16 cellular contexts compared by ENCODE assay signal in genomic region chr1:206116191-206116872, GRCh38. TPM values are rescaled to one million over a fixed set of nuclear protein-coding genes. Genes with fewer than 3 reads are reported as not detected.
DNase-seq lines count a peak whose midpoint lies in the region; ATAC-seq and TF ChIP-seq lines count a peak whose summit lies in the region.
"Had no signal": no experiment of that assay in that cellular context is flagged by ENCODE, and none has a peak within 500 bp of the region (broad histone marks: within the 10 kb centered on the region; RNA-seq: fewer than 3 reads in every experiment).

No MANE protein-coding gene starts in this region.

- H2BK12ac ChIP-seq in trophoblast cell (ENCODE audit: low read length), result no peak overlapping the region

- H4K12ac ChIP-seq in trophoblast cell (ENCODE audit: low read depth, low read length), result no peak overlapping the region

- peaks cover 56% of the 10 kb centered on the region for H3K27me3 Mint-ChIP-seq in central memory CD8-positive, alpha-beta T cell
- peaks cover 38 to 74% (median 46%) of the 10 kb centered on the region in 5 donors for H3K27me3 Mint-ChIP-seq in naive thymus-derived CD4-positive, alpha-beta T cell

- H3K36me3 Mint-ChIP-seq in central memory CD8-positive, alpha-beta T cell (ENCODE audit: insufficient read depth), result no peaks in the 10 kb centered on the region
- peaks cover 0 to 4% (median 0%) of the 10 kb centered on the region in 5 donors for H3K36me3 Mint-ChIP-seq in naive thymus-derived CD4-positive, alpha-beta T cell

- H3K4me1 ChIP-seq in naive thymus-derived CD4-positive, alpha-beta T cell (ENCODE audit: control insufficient read depth in 2 of 2, insufficient read depth in 2 of 2, low read length in 2 of 2), result no peaks in the 10 kb centered on the region
- peaks cover 7% of the 10 kb centered on the region for H3K4me1 ChIP-seq in colonic mucosa
- H3K4me1 ChIP-seq in trophoblast cell (ENCODE audit: control insufficient read depth in 1 of 2, insufficient read depth in 2 of 2, low read length in 2 of 2), result peaks cover 5 to 9% of the 10 kb centered on the region in 2 experiments

- peaks cover 24% of the 10 kb centered on the region for H3K27me3 ChIP-seq in H7 (ENCODE audit: control insufficient read depth, insufficient read depth, low read length)
- no peaks in the 10 kb centered on the region for H3K27me3 ChIP-seq in naive thymus-derived CD4-positive, alpha-beta T cell (ENCODE audit: control insufficient read depth in 2 of 2, insufficient read depth in 2 of 2, low read length in 2 of 2)
- H3K27me3 ChIP-seq in colonic mucosa, result peaks cover 17% of the 10 kb centered on the region
- H3K27me3 ChIP-seq in trophoblast cell (ENCODE audit: insufficient read depth, low read length), result peaks cover 18% of the 10 kb centered on the region
- H3K27me3 ChIP-seq: breast epithelium, right lobe of liver, vagina had no signal

- DNase-seq in H7 (peak; percentile 60), NCI-H146 treated with DMSO at 0.1 percent for 48 hours (lab: John Stamatoyannopoulos, UW; ENCODE audit: unreplicated experiment) (peak; percentile 18), colonic mucosa (no peak), ureter (ENCODE audit: low spot score) (no peak), trophoblast cell (no peak)
- DNase-seq in central memory CD8-positive, alpha-beta T cell (ENCODE audit: low spot score in 2 of 2), result no peak
- no peak for DNase-seq in naive thymus-derived CD4-positive, alpha-beta T cell
- DNase-seq: gastrocnemius medialis, NCI-H1436 treated with DMSO at 0.1 percent for 48 hours, SIG-M5 had no signal

- POLR2A ChIA-PET in naive thymus-derived CD4-positive, alpha-beta T cell (lab: Charles Lee), result no interaction called here

- intact Hi-C loops in naive thymus-derived CD4-positive, alpha-beta T cell (cut with micrococcal nuclease), result no loop called here
- intact Hi-C loops in colonic mucosa (cut with DNase I), result no loop called here

- H3K4me3 ChIP-seq in H7 (ENCODE audit: insufficient read depth, low read depth, low read length) (no peak overlapping the region; the same call in 1 of the 2 replicates), colonic mucosa (no peak overlapping the region), trophoblast cell (ENCODE audit: low read depth, low read length) (no peak overlapping the region)
- no peak overlapping the region for H3K4me3 ChIP-seq in naive thymus-derived CD4-positive, alpha-beta T cell (ENCODE audit: low read length)

- H3K27ac Mint-ChIP-seq in central memory CD8-positive, alpha-beta T cell (ENCODE audit: low read depth), result no peak overlapping the region
- no peak overlapping the region for H3K27ac Mint-ChIP-seq in naive thymus-derived CD4-positive, alpha-beta T cell
- H3K27ac Mint-ChIP-seq: IgD-negative memory B cell had no signal

- no peak overlapping the region for H3K14ac ChIP-seq in trophoblast cell (ENCODE audit: low read length)

- H3K4me3 Mint-ChIP-seq in central memory CD8-positive, alpha-beta T cell, result peak overlapping the region; percentile 23
- peak overlapping the region in 7 of 10 donors; percentile 24 to 83 (median 53) for H3K4me3 Mint-ChIP-seq in naive thymus-derived CD4-positive, alpha-beta T cell

- H4K8ac ChIP-seq in trophoblast cell (ENCODE audit: low read depth, low read length), result no peak overlapping the region

- H3K27ac ChIP-seq in naive thymus-derived CD4-positive, alpha-beta T cell (ENCODE audit: low read depth, low read length), result no peak overlapping the region
- H3K27ac ChIP-seq in colonic mucosa (no peak overlapping the region), trophoblast cell (ENCODE audit: low read depth, low read length) (no peak overlapping the region)
- H3K27ac ChIP-seq: breast epithelium, gastrocnemius medialis, right lobe of liver had no signal

- no peak overlapping the region for H3K4ac ChIP-seq in trophoblast cell (ENCODE audit: low read depth, low read length)

- WGBS in trophoblast cell (ENCODE audit: extremely low coverage, insufficient coverage, insufficient read length), result no CpG with 5 or more reads among the region's 25 CpGs

- H2AK5ac ChIP-seq in trophoblast cell (ENCODE audit: low read length), result no peak overlapping the region

- H2BK120ac ChIP-seq in trophoblast cell (ENCODE audit: insufficient read depth, low read length, poor library complexity), result no peak overlapping the region

- no peaks in the 10 kb centered on the region for H3K36me3 ChIP-seq in H7 (replicated peaks; ENCODE audit: control insufficient read depth, insufficient read depth, low read length)
- H3K36me3 ChIP-seq in naive thymus-derived CD4-positive, alpha-beta T cell (ENCODE audit: control insufficient read depth in 2 of 3, insufficient read depth in 3 of 3, low read length in 3 of 3), result no peaks in the 10 kb centered on the region
- no peaks in the 10 kb centered on the region for H3K36me3 ChIP-seq in colonic mucosa
- no peaks in the 10 kb centered on the region for H3K36me3 ChIP-seq in trophoblast cell (ENCODE audit: control insufficient read depth in 1 of 2, insufficient read depth in 2 of 2, low read length in 2 of 2)
- H3K36me3 ChIP-seq: breast epithelium, gastrocnemius medialis, right lobe of liver, vagina had no signal

- H3K9me3 Mint-ChIP-seq in central memory CD8-positive, alpha-beta T cell, result no peaks in the 10 kb centered on the region
- H3K9me3 Mint-ChIP-seq in naive thymus-derived CD4-positive, alpha-beta T cell, result peaks cover 0 to 19% (median 5%) of the 10 kb centered on the region in 11 donors

- H4K91ac ChIP-seq in trophoblast cell (ENCODE audit: low read depth, low read length), result no peak overlapping the region

- H3K9me3 ChIP-seq in naive thymus-derived CD4-positive, alpha-beta T cell (ENCODE audit: control insufficient read depth in 2 of 3, low read length in 3 of 3), result peaks cover 0 to 7% (median 0%) of the 10 kb centered on the region in 3 experiments
- no peaks in the 10 kb centered on the region for H3K9me3 ChIP-seq in colonic mucosa
- H3K9me3 ChIP-seq in trophoblast cell (ENCODE audit: insufficient read depth, low read depth, low read length), result peaks cover 3% of the 10 kb centered on the region
- H3K9me3 ChIP-seq: breast epithelium, gastrocnemius medialis, vagina had no signal

- CTCF ChIA-PET in naive thymus-derived CD4-positive, alpha-beta T cell (lab: Charles Lee), result no interaction called here

- no peak overlapping the region for H2AFZ ChIP-seq in trophoblast cell (ENCODE audit: insufficient read depth, low read length, poor library complexity)

- H3K4me2 ChIP-seq in trophoblast cell (ENCODE audit: low read length), result no peak overlapping the region

- H3K9ac ChIP-seq in colonic mucosa (ENCODE audit: low read depth in 2 of 2, low read length in 2 of 2) (no peak overlapping the region), trophoblast cell (ENCODE audit: low read length) (no peak overlapping the region)

- peaks cover 12% of the 10 kb centered on the region for H3K4me1 Mint-ChIP-seq in central memory CD8-positive, alpha-beta T cell
- H3K4me1 Mint-ChIP-seq in naive thymus-derived CD4-positive, alpha-beta T cell, result peaks cover 7 to 11% (median 9%) of the 10 kb centered on the region in 7 donors

- H3K18ac ChIP-seq in trophoblast cell (ENCODE audit: low read length), result no peak overlapping the region

- H3K23ac ChIP-seq in trophoblast cell (ENCODE audit: low read length), result no peak overlapping the region

- H3K79me2 ChIP-seq in trophoblast cell (ENCODE audit: control insufficient read depth, insufficient read depth, low read length, poor library complexity), result no peaks in the 10 kb centered on the region

- H2BK5ac ChIP-seq in trophoblast cell (ENCODE audit: low read depth, low read length, poor library complexity), result no peak overlapping the region

- no peaks in the 10 kb centered on the region for H3K79me1 ChIP-seq in trophoblast cell (ENCODE audit: low read length)

- TF ChIP-seq CTCF in colonic mucosa (IDR thresholded peaks at IDR 0.05), result no peak

- ATAC-seq in central memory CD8-positive, alpha-beta T cell (replicated peaks; ENCODE audit: extremely low read depth, poor library complexity, severe bottlenecking), result no peak
- no peak for ATAC-seq in naive thymus-derived CD4-positive, alpha-beta T cell
- ATAC-seq in GM18511 (IDR thresholded peaks at IDR 0.05; ENCODE audit: unreplicated experiment), result no peak

RNA-seq across cellular contexts. Expression of gene AVPR1B, which starts 0.9 kb away (rescaled TPM):
- total RNA-seq in H7 (2014; rRNA removed; shearing (Covaris generic)), result not detected in 2 replicates
- under 1 TPM in 1 of 5 experiments, not detected in 4; 0.27 TPM for total RNA-seq in naive thymus-derived CD4-positive, alpha-beta T cell
- polyA plus RNA-seq in naive thymus-derived CD4-positive, alpha-beta T cell, result not detected
- total RNA-seq in colonic mucosa (under 1 TPM; 0.13 to 0.89 TPM), ureter (not detected)
- polyA plus RNA-seq in trophoblast cell (2013), result not detected in 2 replicates
- total RNA-seq: breast epithelium, gastrocnemius medialis, right lobe of liver, vagina had no signal
- polyA plus RNA-seq: BJ, IgD-negative memory B cell had no signal

Comparison
In these comparisons a context has a peak if more than half of its experiments do, and no peak if none do; other contexts are left out.
1. DNase-seq: peak in H7 (single experiment) and NCI-H146 treated with DMSO at 0.1 percent for 48 hours (single experiment); none in central memory CD8-positive, alpha-beta T cell (0 of 2), naive thymus-derived CD4-positive, alpha-beta T cell (0 of 9), colonic mucosa (single experiment), ureter (single experiment) and trophoblast cell (0 of 2).